In genomic region chr3:163056874-163057497, GRCh38 we compare ENCODE assay signal across 8 cellular contexts.
DNase-seq lines count a peak whose midpoint lies in the region; ATAC-seq and TF ChIP-seq lines count a peak whose summit lies in the region.

No MANE protein-coding gene starts in this region.

- H3K4me3 ChIP-seq in Jurkat, Clone E6-1 (ENCODE audit: low read length): no peak overlapping the region
- no peak overlapping the region for H3K4me3 ChIP-seq in fibroblast of villous mesenchyme (ENCODE audit: low read depth, low read length)

- TF ChIP-seq CTCF in fibroblast of villous mesenchyme (IDR thresholded peaks at IDR 0.05; ENCODE audit: insufficient read depth, low read depth, low read length): peak; percentile 68

- DNase-seq in AG08395 (ENCODE audit: low spot score) (peak; percentile 41), GM03348 (ENCODE audit: low spot score) (peak; percentile 55), SK-MEL-5 (ENCODE audit: low read depth, low spot score) (peak; percentile 73), fibroblast of villous mesenchyme (ENCODE audit: low read depth) (peak; percentile 56)
- peak; percentile 40 for DNase-seq in Jurkat, Clone E6-1 (ENCODE audit: low read depth, low spot score)
- DNase-seq in stimulated activated CD8-positive, alpha-beta memory T cell treated with anti-CD3 and anti-CD28 coated beads, Interleukin-4, amount 100 ng/mL, for 48 hours: peak; percentile 52

- in situ Hi-C loops in SK-MEL-5 (cut with HindIII; ENCODE audit: low pct_unique_long_range_greater_than_20kb, low sequenced_read_pairs): no loop called here

- ATAC-seq in GM21447 (IDR thresholded peaks at IDR 0.05; ENCODE audit: unreplicated experiment): no peak
- ATAC-seq in HG03175 (IDR thresholded peaks at IDR 0.05; ENCODE audit: unreplicated experiment): no peak
